In the genomic region with DNA sequence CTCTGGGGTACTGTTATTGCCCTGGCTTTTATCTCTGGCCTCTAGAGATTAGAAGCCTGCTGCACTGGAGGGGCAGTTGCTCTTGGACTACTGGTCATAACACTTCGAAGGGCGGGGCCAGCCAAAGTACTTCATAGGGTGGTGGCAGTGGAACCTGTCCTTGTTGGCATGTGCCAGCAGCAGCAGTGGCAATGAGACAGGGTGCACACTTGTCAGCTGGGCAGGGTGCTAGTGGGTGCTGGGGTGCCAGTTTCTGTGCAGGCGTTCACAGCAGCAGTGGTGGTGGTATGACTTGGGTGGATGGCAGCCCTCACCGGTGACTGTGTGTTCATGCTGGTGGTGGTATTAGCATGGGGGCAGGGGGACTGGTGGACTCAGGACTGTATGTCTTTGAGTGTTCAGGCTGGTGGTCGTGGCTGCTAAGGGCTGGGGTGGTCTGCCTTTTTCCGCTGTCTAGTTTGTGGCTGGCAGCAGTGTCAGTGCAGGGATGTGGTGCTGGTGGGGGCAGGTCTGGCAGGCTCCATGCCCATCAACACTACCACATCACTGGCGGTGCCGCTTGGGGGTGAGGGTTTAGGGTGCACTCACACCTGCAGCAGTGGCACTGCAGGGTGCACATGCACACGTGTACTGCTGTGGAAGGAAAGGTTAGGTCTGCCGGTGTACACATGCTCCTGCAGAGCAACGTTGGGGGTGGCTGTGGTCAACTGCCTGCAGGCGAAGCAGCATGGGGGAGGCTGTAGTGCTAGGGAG, we compare ENCODE assay signal across 16 cellular contexts.
DNase-seq lines count a peak whose midpoint lies in the region; ATAC-seq and TF ChIP-seq lines count a peak whose summit lies in the region.
"Had no signal": no experiment of that assay in that cellular context is flagged by ENCODE, and none has a peak within 500 bp of the region (broad histone marks: within the 10 kb centered on the region; RNA-seq: fewer than 3 reads in every experiment).

No MANE protein-coding gene starts in this region.

- no peaks in the 10 kb centered on the region for H3K36me3 Mint-ChIP-seq in chondrocyte (ENCODE audit: low read depth)
- H3K36me3 Mint-ChIP-seq: CD4-positive, alpha-beta memory T cell had no signal

- no peak overlapping the region for H3K4ac ChIP-seq in trophoblast cell (ENCODE audit: low read depth, low read length)

- DNase-seq in Jurkat, Clone E6-1 (ENCODE audit: low read depth, low spot score): peak; percentile 14
- DNase-seq in chondrocyte (ENCODE audit: low spot score): peak; percentile 72
- DNase-seq in trophoblast cell: no peak
- no peak for DNase-seq in aorta
- DNase-seq in DMS53 (lab: John Stamatoyannopoulos, UW): no peak
- no peak for DNase-seq in posterior vena cava (ENCODE audit: low spot score)
- DNase-seq: BE2C; CD4-positive, alpha-beta memory T cell; COR-L47; DMS153; DND-41; GDM1 had no signal

- H3K18ac ChIP-seq in trophoblast cell (ENCODE audit: low read length): no peak overlapping the region

- H3K4me1 ChIP-seq in trophoblast cell (ENCODE audit: control insufficient read depth in 1 of 2, insufficient read depth in 2 of 2, low read length in 2 of 2): no peaks in the 10 kb centered on the region
- H3K4me1 ChIP-seq in aorta (ENCODE audit: control insufficient read depth in 1 of 2, insufficient read depth in 2 of 2, low read length in 2 of 2): no peaks in the 10 kb centered on the region
- H3K4me1 ChIP-seq: A549, BE2C had no signal

- no peak overlapping the region for H2BK120ac ChIP-seq in trophoblast cell (ENCODE audit: insufficient read depth, low read length, poor library complexity)

- H3K27ac Mint-ChIP-seq in chondrocyte (ENCODE audit: unreplicated experiment): no peak overlapping the region
- H3K27ac Mint-ChIP-seq: CD4-positive, alpha-beta memory T cell had no signal

- H3K79me1 ChIP-seq in trophoblast cell (ENCODE audit: low read length): no peaks in the 10 kb centered on the region

- H2AK5ac ChIP-seq in trophoblast cell (ENCODE audit: low read length): no peak overlapping the region

- H3K27ac ChIP-seq in trophoblast cell (ENCODE audit: low read depth, low read length) (no peak overlapping the region), aorta (ENCODE audit: low read depth in 1 of 2, low read length in 2 of 2) (no peak overlapping the region)
- H3K27ac ChIP-seq: A549, C4-2B had no signal

- H3K4me3 ChIP-seq in Jurkat, Clone E6-1 (ENCODE audit: low read length): no peak overlapping the region
- H3K4me3 ChIP-seq in trophoblast cell (ENCODE audit: low read depth, low read length) (peak overlapping the region; percentile 48), aorta (ENCODE audit: low read length in 2 of 2) (no peak overlapping the region)
- H3K4me3 ChIP-seq: A549, HAP-1 had no signal

- H3K4me3 Mint-ChIP-seq in chondrocyte (ENCODE audit: unreplicated experiment): no peak overlapping the region
- H3K4me3 Mint-ChIP-seq: CD4-positive, alpha-beta memory T cell had no signal

- H3K23ac ChIP-seq in trophoblast cell (ENCODE audit: low read length): no peak overlapping the region

- intact Hi-C loops in aorta (cut with DNase I): no loop called here
- intact Hi-C loops in posterior vena cava (cut with DNase I): no loop called here

- H3K27me3 ChIP-seq in trophoblast cell (ENCODE audit: insufficient read depth, low read length) (no peaks in the 10 kb centered on the region), aorta (ENCODE audit: control insufficient read depth in 1 of 2, insufficient read depth in 2 of 2, low read length in 1 of 2) (no peaks in the 10 kb centered on the region)
- H3K27me3 ChIP-seq: BE2C had no signal

- no peak overlapping the region for H3K14ac ChIP-seq in trophoblast cell (ENCODE audit: low read length)

- H2BK12ac ChIP-seq in trophoblast cell (ENCODE audit: low read length): no peak overlapping the region

- H4K12ac ChIP-seq in trophoblast cell (ENCODE audit: low read depth, low read length): no peak overlapping the region

- H3K79me2 ChIP-seq in trophoblast cell (ENCODE audit: control insufficient read depth, insufficient read depth, low read length, poor library complexity): no peaks in the 10 kb centered on the region

- H3K4me1 Mint-ChIP-seq in chondrocyte (ENCODE audit: low read depth): no peaks in the 10 kb centered on the region
- H3K4me1 Mint-ChIP-seq: CD4-positive, alpha-beta memory T cell had no signal

- no peak overlapping the region for H2BK5ac ChIP-seq in trophoblast cell (ENCODE audit: low read depth, low read length, poor library complexity)

- no peak for TF ChIP-seq CTCF in chondrocyte (IDR thresholded peaks at IDR 0.05)

- no peaks in the 10 kb centered on the region for H3K9me3 Mint-ChIP-seq in chondrocyte (ENCODE audit: low read depth)

- no peak overlapping the region for H3K4me2 ChIP-seq in trophoblast cell (ENCODE audit: low read length)
- H3K4me2 ChIP-seq: A549 had no signal

- WGBS in trophoblast cell (ENCODE audit: extremely low coverage, insufficient coverage, insufficient read length): no CpG with 5 or more reads among the region's 12 CpGs
- 88 to 89% methylated on average over 12 of the region's 12 CpGs for WGBS in aorta, 2 donors

- H3K36me3 ChIP-seq in trophoblast cell (ENCODE audit: control insufficient read depth in 1 of 2, insufficient read depth in 2 of 2, low read length in 2 of 2) (no peaks in the 10 kb centered on the region), aorta (ENCODE audit: control insufficient read depth in 1 of 2, insufficient read depth in 2 of 2, low read length in 1 of 2) (no peaks in the 10 kb centered on the region)
- H3K36me3 ChIP-seq: BE2C, HAP-1 had no signal

- no peak overlapping the region for H4K8ac ChIP-seq in trophoblast cell (ENCODE audit: low read depth, low read length)

- no peak overlapping the region for H4K91ac ChIP-seq in trophoblast cell (ENCODE audit: low read depth, low read length)

- peak; percentile 29 for ATAC-seq in aorta (ENCODE audit: low FRiP score)
- ATAC-seq: A549, HepG2 had no signal

- H3K9me3 ChIP-seq in trophoblast cell (ENCODE audit: insufficient read depth, low read depth, low read length) (no peaks in the 10 kb centered on the region), aorta (ENCODE audit: control insufficient read depth, low read length) (no peaks in the 10 kb centered on the region)
- H3K9me3 ChIP-seq: A549, BE2C, HAP-1 had no signal

- no peak overlapping the region for H3K9ac ChIP-seq in trophoblast cell (ENCODE audit: low read length)

- H3K27me3 Mint-ChIP-seq in chondrocyte (ENCODE audit: low read depth): peaks cover 6% of the 10 kb centered on the region
- H3K27me3 Mint-ChIP-seq: CD4-positive, alpha-beta memory T cell had no signal

- no peak overlapping the region for H2AFZ ChIP-seq in trophoblast cell (ENCODE audit: insufficient read depth, low read length, poor library complexity)

Comparison
In these comparisons a context has a peak if more than half of its experiments do, and no peak if none do; other contexts are left out.
1. DNase-seq: peak in Jurkat, Clone E6-1 (single experiment) and chondrocyte (single experiment); none in trophoblast cell (0 of 2), aorta (0 of 2), DMS53 (single experiment) and posterior vena cava (single experiment).